Comparison of ENCODE assay signal across 1 cellular context in the genomic region with DNA sequence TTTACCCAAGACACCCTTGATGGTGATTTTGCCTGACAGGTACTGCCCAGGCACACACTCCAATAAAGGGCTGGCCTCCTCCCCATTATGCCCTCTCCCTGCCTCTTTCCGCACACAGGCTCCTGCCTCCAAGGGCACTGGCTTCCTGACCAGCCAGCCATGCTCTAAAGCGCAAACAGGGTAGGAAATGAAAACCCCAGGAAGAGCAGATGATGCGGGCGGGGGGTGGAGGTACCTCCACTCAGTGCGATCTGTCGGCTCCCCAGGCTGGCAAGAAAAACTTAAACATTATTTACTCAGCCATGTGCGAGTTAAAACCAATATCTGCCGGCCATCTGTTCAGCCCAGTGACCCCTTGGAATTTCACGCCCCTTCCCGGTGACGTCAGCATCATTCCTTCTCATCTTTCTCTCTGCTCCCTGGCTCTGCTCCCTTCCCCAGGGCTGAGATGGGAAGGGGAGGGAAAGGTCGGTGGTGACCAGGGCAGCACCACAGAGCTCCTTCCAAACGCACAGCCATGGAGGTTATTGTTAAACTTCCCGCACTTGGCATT.
TF ChIP-seq lines count a peak whose summit lies in the region.

No MANE protein-coding gene starts in this region.

TF ChIP-seq in IMR-90, 13 proteins besides CTCF, POLR2A, EP300 and RAD21 (continued from another document):
- TF ChIP-seq MAFK (IDR thresholded peaks at IDR 0.05; ENCODE audit: low read depth, low read length) (no peak), RCOR1 (IDR thresholded peaks at IDR 0.05; ENCODE audit: insufficient replicate concordance, low read length) (no peak), SMC3 (IDR thresholded peaks at IDR 0.05; ENCODE audit: low read depth, low read length) (no peak), FOS (IDR thresholded peaks at IDR 0.05; ENCODE audit: low read depth, low read length) (no peak), NFE2L2 (IDR thresholded peaks at IDR 0.05; ENCODE audit: low read depth, low read length) (no peak), MAZ (IDR thresholded peaks at IDR 0.05; ENCODE audit: borderline replicate concordance, low read depth, low read length) (no peak), MXI1 (IDR thresholded peaks at IDR 0.05; ENCODE audit: borderline replicate concordance, low read depth, low read length) (no peak), BHLHE40 (IDR thresholded peaks at IDR 0.05; ENCODE audit: low read depth, low read length) (no peak)
